In genomic region chr2:54706622-54707021, GRCh38 we compare ENCODE assay signal across 11 cellular contexts.
"Had no signal": no experiment of that assay in that cellular context is flagged by ENCODE, and none has a peak within 500 bp of the region (broad histone marks: within the 10 kb centered on the region; RNA-seq: fewer than 3 reads in every experiment).

No MANE protein-coding gene starts in this region.

- ATAC-seq: GM23338, HCT116 had no signal

- H3K4me1 Mint-ChIP-seq: H9 had no signal

- H3K4me1 ChIP-seq: HAP-1 had no signal

- H3K27ac ChIP-seq: GM23248 had no signal

- H3K9me3 Mint-ChIP-seq: GM23338, H9, HFFc6 had no signal

- H3K27ac Mint-ChIP-seq: GM23338, H9, HFFc6 had no signal

- FAIRE-seq: H1, H54 had no signal

- DNase-seq: GM23248, GOT3, H7, H9, HCEC 1CT, HFFc6 had no signal

- H3K4me3 Mint-ChIP-seq: GM23338, H9, HFFc6 had no signal

- H3K36me3 ChIP-seq: HAP-1 had no signal

- H3K9ac ChIP-seq: GM23248 had no signal

- H3K4me3 ChIP-seq: GM23248, GM23338, HAP-1 had no signal

- H2AFZ ChIP-seq: GM23248, GM23338 had no signal

- H3K4me2 ChIP-seq: GM23338 had no signal

- H3K9me3 ChIP-seq: HAP-1 had no signal
